9 cellular contexts compared by ENCODE assay signal in genomic region chr12:21438643-21439042, GRCh38. TPM values are rescaled to one million over a fixed set of nuclear protein-coding genes. Genes with fewer than 3 reads are reported as not detected.
DNase-seq lines count a peak whose midpoint lies in the region; ATAC-seq and TF ChIP-seq lines count a peak whose summit lies in the region.
"Had no signal": no experiment of that assay in that cellular context is flagged by ENCODE, and none has a peak within 500 bp of the region (broad histone marks: within the 10 kb centered on the region; RNA-seq: fewer than 3 reads in every experiment).

No MANE protein-coding gene starts in this region.

- no peaks in the 10 kb centered on the region for H3K9me2 ChIP-seq in SK-N-SH

- H3K9me3 Mint-ChIP-seq in stimulated activated naive B cell treated with anti-CD40 and anti-IgM and Interleukin-4, amounts not matched to agents 10 μg/mL and 1 μg/mL and 100 μg/mL, for 72 hours: no peaks in the 10 kb centered on the region

- H3F3A ChIP-seq in SK-N-SH (replicated peaks; ENCODE audit: insufficient read depth): peaks cover 18% of the 10 kb centered on the region

- ATAC-seq in SK-N-SH treated with all-trans-retinoic acid at 6 μM for 48 hours: no peak
- ATAC-seq in T-helper 17 cell: no peak
- ATAC-seq in gastroesophageal sphincter: no peak
- ATAC-seq in stimulated activated naive B cell treated with anti-CD40 and anti-IgM and Interleukin-4, amounts not matched to agents 10 μg/mL and 1 μg/mL and 100 μg/mL, for 72 hours (replicated peaks): no peak
- no peak for ATAC-seq in HG03196 (IDR thresholded peaks at IDR 0.05; ENCODE audit: unreplicated experiment)

- H3K27ac ChIP-seq in SK-N-SH (ENCODE audit: low read depth in 2 of 2, low read length in 1 of 2): no peak overlapping the region; a peak in 1 of 4 replicates
- peak overlapping the region in 2 of 4 donors; percentile 87 to 93 for H3K27ac ChIP-seq in gastroesophageal sphincter

- peak overlapping the region; percentile 97 for H3K4me3 Mint-ChIP-seq in T-helper 17 cell
- H3K4me3 Mint-ChIP-seq in stimulated activated naive B cell treated with anti-CD40 and anti-IgM and Interleukin-4, amounts not matched to agents 10 μg/mL and 1 μg/mL and 100 μg/mL, for 72 hours: peak overlapping the region; percentile 94 to 98

- H3K9ac ChIP-seq in SK-N-SH: peak overlapping the region; percentile 91; the same call in 1 of the 2 replicates

- H3K9me3 ChIP-seq in SK-N-SH (no peaks in the 10 kb centered on the region), T-helper 17 cell (ENCODE audit: control insufficient read depth, low read length, poor library complexity, severe bottlenecking) (no peaks in the 10 kb centered on the region), gastroesophageal sphincter (no peaks in the 10 kb centered on the region)
- H3K9me3 ChIP-seq: tibial nerve had no signal

- no peak for TF ChIP-seq RAD21 in SK-N-SH (IDR thresholded peaks at IDR 0.05; ENCODE audit: low read length)

- peak overlapping the region; percentile 99 for H3K27ac Mint-ChIP-seq in T-helper 17 cell
- H3K27ac Mint-ChIP-seq in stimulated activated naive B cell treated with anti-CD40 and anti-IgM and Interleukin-4, amounts not matched to agents 10 μg/mL and 1 μg/mL and 100 μg/mL, for 72 hours: peak overlapping the region; percentile 98

- 83% methylated on average over 5 of the region's 5 CpGs for WGBS in SK-N-SH (ENCODE audit: low lambda C conversion rate)
- WGBS in gastroesophageal sphincter (ENCODE audit: low coverage in 1 of 2), 2 donors: 78 to 85% methylated on average over 5 of the region's 5 CpGs

- no peak for TF ChIP-seq EP300 in SK-N-SH (IDR thresholded peaks at IDR 0.05; ENCODE audit: borderline replicate concordance in 1 of 2, low read depth in 1 of 2, low read length in 1 of 2)
- no peak for TF ChIP-seq EP300 in gastroesophageal sphincter (IDR thresholded peaks at IDR 0.05)

- H3K4me1 ChIP-seq in SK-N-SH (ENCODE audit: control insufficient read depth in 1 of 2, insufficient read depth in 2 of 2, low read depth in 1 of 2, low read length in 1 of 2) (no peaks in the 10 kb centered on the region; a peak in 1 of 4 replicates), gastroesophageal sphincter (peaks cover 0 to 28% (median 0%) of the 10 kb centered on the region in 3 donors)

- no peaks in the 10 kb centered on the region for H4K20me1 ChIP-seq in SK-N-SH (ENCODE audit: insufficient read depth)

- POLR2A ChIA-PET in SK-N-SH (lab: Yijun Ruan, JAX): interaction anchor here (0.9 to 1.3 kb wide), 2 partner anchors 20 to 219 kb away, joined by 3 to 4 read pairs; partner anchors contain the start of gene LDHB

- no peak overlapping the region for H2AFZ ChIP-seq in SK-N-SH (ENCODE audit: low read depth)

- DNase-seq in SK-N-SH (no peak), T-helper 17 cell (no peak), iPS-NIHi11 (ENCODE audit: low spot score) (no peak)
- no peak for DNase-seq in stimulated activated naive B cell treated with anti-CD40 and anti-IgM and Interleukin-4, amounts not matched to agents 10 μg/mL and 1 μg/mL and 100 μg/mL, for 72 hours
- no peak for DNase-seq in stimulated activated CD4-positive, alpha-beta T cell treated with anti-CD3 and anti-CD28 coated beads, Interleukin-2, amount 100 ng/mL, for 24 hours

- H3K36me3 Mint-ChIP-seq in T-helper 17 cell (ENCODE audit: low read depth): peaks cover 7% of the 10 kb centered on the region
- peaks cover 13 to 19% of the 10 kb centered on the region in 2 donors for H3K36me3 Mint-ChIP-seq in stimulated activated naive B cell treated with anti-CD40 and anti-IgM and Interleukin-4, amounts not matched to agents 10 μg/mL and 1 μg/mL and 100 μg/mL, for 72 hours

- H3K4me2 ChIP-seq in SK-N-SH: peak overlapping the region; percentile 86; the same call in 1 of the 2 replicates

- TF ChIP-seq POLR2A in gastroesophageal sphincter (IDR thresholded peaks at IDR 0.05): no peak

- H3K27me3 ChIP-seq in SK-N-SH (ENCODE audit: insufficient read depth) (no peaks in the 10 kb centered on the region), gastroesophageal sphincter (no peaks in the 10 kb centered on the region)
- H3K27me3 ChIP-seq: tibial nerve had no signal

- TF ChIP-seq CTCF in SK-N-SH (IDR thresholded peaks at IDR 0.05): no peak
- no peak for TF ChIP-seq CTCF in gastroesophageal sphincter (IDR thresholded peaks at IDR 0.05)

- peaks cover 41% of the 10 kb centered on the region; the same call in 1 of the 2 replicates for H3K79me2 ChIP-seq in SK-N-SH (ENCODE audit: insufficient read depth)

- peaks cover 38% of the 10 kb centered on the region for H3K4me1 Mint-ChIP-seq in T-helper 17 cell
- peaks cover 20 to 30% of the 10 kb centered on the region in 2 donors for H3K4me1 Mint-ChIP-seq in stimulated activated naive B cell treated with anti-CD40 and anti-IgM and Interleukin-4, amounts not matched to agents 10 μg/mL and 1 μg/mL and 100 μg/mL, for 72 hours

- no peaks in the 10 kb centered on the region for H3K27me3 Mint-ChIP-seq in T-helper 17 cell
- peaks cover 0 to 13% of the 10 kb centered on the region in 2 donors for H3K27me3 Mint-ChIP-seq in stimulated activated naive B cell treated with anti-CD40 and anti-IgM and Interleukin-4, amounts not matched to agents 10 μg/mL and 1 μg/mL and 100 μg/mL, for 72 hours

- peaks cover 8 to 10% of the 10 kb centered on the region in 2 experiments for H3K36me3 ChIP-seq in SK-N-SH (replicated peaks in 1 of 2; ENCODE audit: control insufficient read depth in 1 of 2, insufficient read depth in 2 of 2, low read length in 1 of 2)
- peaks cover 0 to 30% of the 10 kb centered on the region in 2 donors for H3K36me3 ChIP-seq in gastroesophageal sphincter

- H3K4me3 ChIP-seq in SK-N-SH (ENCODE audit: low read depth in 2 of 2, low read length in 1 of 2): peak overlapping the region; percentile 51 to 89; a peak in 3 of 4 replicates
- peak overlapping the region; percentile 52 to 65 for H3K4me3 ChIP-seq in gastroesophageal sphincter

- CTCF ChIA-PET in SK-N-SH (lab: Yijun Ruan, JAX): interaction anchor here (1.8 kb wide), 1 partner anchor 190 kb away, joined by 3 read pairs; no protein-coding TSS in a partner anchor

TF ChIP-seq in SK-N-SH, 30 proteins besides CTCF, POLR2A, EP300 and RAD21 (continues in another document):
- TF ChIP-seq MAX (IDR thresholded peaks at IDR 0.05; ENCODE audit: low read depth) (no peak), FOXJ3 (CRISPR knock-in tag; IDR thresholded peaks at IDR 0.05) (no peak), JUND (IDR thresholded peaks at IDR 0.05) (no peak), IRF3 (IDR thresholded peaks at IDR 0.05; ENCODE audit: low read depth, low read length) (no peak), CHD2 (IDR thresholded peaks at IDR 0.05; ENCODE audit: low read length, partially characterized antibody) (no peak), YY1 (IDR thresholded peaks at IDR 0.05; ENCODE audit: low read depth) (no peak)

TF ChIP-seq in SK-N-SH treated with all-trans-retinoic acid at 6 μM for 48 hours, 23 proteins besides CTCF, POLR2A, EP300 and RAD21 (continues in another document):
- TF ChIP-seq CREB5 (CRISPR knock-in tag; IDR thresholded peaks at IDR 0.05; ENCODE audit: low read depth) (no peak), CSDC2 (CRISPR knock-in tag; IDR thresholded peaks at IDR 0.05) (no peak), ZNF70 (CRISPR knock-in tag; IDR thresholded peaks at IDR 0.05) (no peak), CSRNP3 (CRISPR knock-in tag; IDR thresholded peaks at IDR 0.05) (no peak), TCF4 (CRISPR knock-in tag; IDR thresholded peaks at IDR 0.05; ENCODE audit: borderline replicate concordance) (no peak), ARNTL (CRISPR knock-in tag; IDR thresholded peaks at IDR 0.05; ENCODE audit: borderline replicate concordance, low read depth) (no peak), ZNF8 (CRISPR knock-in tag; IDR thresholded peaks at IDR 0.05) (no peak), PATZ1 (CRISPR knock-in tag; IDR thresholded peaks at IDR 0.05; ENCODE audit: borderline replicate concordance) (no peak)

RNA-seq across cellular contexts. Expression of gene PYROXD1, which starts 1.2 kb away (rescaled TPM):
- 5.0 and 6.9 TPM in 2 replicates for polyA plus RNA-seq in SK-N-SH (2012; rRNA removed)
- polyA plus RNA-seq in SK-N-SH (2012; cell fraction: cytosol; rRNA removed): 5.1 and 5.7 TPM in 2 replicates
- 5.8 and 13.6 TPM in 2 replicates for polyA plus RNA-seq in SK-N-SH (2012; cell fraction: nucleus; rRNA removed)
- total RNA-seq in T-helper 17 cell (10 to 100 TPM; 53.9 to 57.5 TPM), gastroesophageal sphincter (10 to 100 TPM; 17.9 to 22.1 (median 20.1) TPM)
